13 cellular contexts compared by ENCODE assay signal in the genomic region with DNA sequence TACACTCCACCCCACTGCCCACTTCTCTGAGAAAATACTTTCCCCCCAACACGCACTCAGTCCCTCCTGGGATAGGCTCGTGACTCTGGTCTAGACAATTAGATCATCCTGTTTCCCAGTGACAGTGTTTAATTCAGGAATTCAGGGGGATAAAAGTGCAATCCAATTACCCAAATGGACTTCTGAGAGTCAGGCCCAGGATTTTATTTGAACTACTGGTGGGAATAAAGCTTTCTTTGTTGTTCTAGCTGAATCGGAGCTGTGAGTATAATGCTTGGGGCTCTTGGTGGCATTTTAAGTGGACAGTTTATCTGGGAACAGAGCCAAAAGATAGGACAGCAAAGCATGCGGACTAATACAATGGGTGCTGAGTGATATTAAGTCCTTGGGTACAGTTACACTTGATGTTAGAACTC.
DNase-seq lines count a peak whose midpoint lies in the region; ATAC-seq and TF ChIP-seq lines count a peak whose summit lies in the region.
"Had no signal": no experiment of that assay in that cellular context is flagged by ENCODE, and none has a peak within 500 bp of the region (broad histone marks: within the 10 kb centered on the region; RNA-seq: fewer than 3 reads in every experiment).

No MANE protein-coding gene starts in this region.

- H3K4me3 Mint-ChIP-seq in effector memory CD8-positive, alpha-beta T cell: no peak overlapping the region
- H3K4me3 Mint-ChIP-seq: CD4-positive, alpha-beta T cell; central memory CD8-positive, alpha-beta T cell had no signal

- H3K36me3 ChIP-seq in heart right ventricle: no peaks in the 10 kb centered on the region
- H3K36me3 ChIP-seq: HAP-1 had no signal

- H3K27me3 ChIP-seq in heart right ventricle: no peaks in the 10 kb centered on the region

- H3K9me3 Mint-ChIP-seq in effector memory CD8-positive, alpha-beta T cell: peaks cover 0 to 5% of the 10 kb centered on the region in 2 donors
- H3K9me3 Mint-ChIP-seq: central memory CD8-positive, alpha-beta T cell had no signal

- peak in 7 of 8 donors; percentile 55 to 94 (median 85) for ATAC-seq in heart right ventricle
- ATAC-seq in effector memory CD8-positive, alpha-beta T cell (replicated peaks): no peak

- peak overlapping the region in 5 of 10 donors; percentile 45 to 65 (median 57) for H3K27ac ChIP-seq in heart right ventricle

- intact Hi-C loops in heart right ventricle (cut with DNase I): no loop called here

- peaks cover 0 to 26% (median 0%) of the 10 kb centered on the region in 9 donors for H3K4me1 ChIP-seq in heart right ventricle
- H3K4me1 ChIP-seq: HAP-1 had no signal

- H3K4me1 Mint-ChIP-seq in effector memory CD8-positive, alpha-beta T cell (ENCODE audit: low read depth in 2 of 2): no peaks in the 10 kb centered on the region
- H3K4me1 Mint-ChIP-seq: central memory CD8-positive, alpha-beta T cell had no signal

- no peak overlapping the region for H3K4me3 ChIP-seq in heart right ventricle
- no peak overlapping the region for H3K4me3 ChIP-seq in retinal pigment epithelial cell (ENCODE audit: low read length)
- H3K4me3 ChIP-seq: HAP-1 had no signal

- 8 to 13% methylated on average over 4 of the region's 4 CpGs for WGBS in heart right ventricle, 2 donors

- no peak for TF ChIP-seq CTCF in heart right ventricle (IDR thresholded peaks at IDR 0.05)
- no peak for TF ChIP-seq CTCF in retinal pigment epithelial cell (conservative IDR thresholded peaks at IDR 0.05; ENCODE audit: low read depth, low read length)

- no peak overlapping the region for H3K27ac Mint-ChIP-seq in effector memory CD8-positive, alpha-beta T cell
- H3K27ac Mint-ChIP-seq: CD4-positive, alpha-beta T cell had no signal

- DNase-seq in NCI-H2081 (lab: John Stamatoyannopoulos, UW): peak; percentile 53 to 83
- DNase-seq in SK-N-DZ (ENCODE audit: low spot score): peak; percentile 33
- DNase-seq in heart right ventricle: peak in 1 of 2 donors; percentile 5
- peak; percentile 54 for DNase-seq in retinal pigment epithelial cell (ENCODE audit: low read depth)
- DNase-seq in activated CD4-positive, alpha-beta T cell treated with anti-CD3 and anti-CD28 coated beads for 48 hours: no peak
- no peak for DNase-seq in mucosa of gallbladder (ENCODE audit: low spot score)
- DNase-seq in 8988T: no peak
- no peak for DNase-seq in effector memory CD8-positive, alpha-beta T cell
- DNase-seq: CD4-positive, alpha-beta T cell; erythroblast; NCI-H345 had no signal

- no peaks in the 10 kb centered on the region for H3K9me3 ChIP-seq in heart right ventricle
- H3K9me3 ChIP-seq: HAP-1 had no signal

- H3K27me3 Mint-ChIP-seq in effector memory CD8-positive, alpha-beta T cell: no peaks in the 10 kb centered on the region
- H3K27me3 Mint-ChIP-seq: CD4-positive, alpha-beta T cell; central memory CD8-positive, alpha-beta T cell had no signal

- H3K36me3 Mint-ChIP-seq in effector memory CD8-positive, alpha-beta T cell (ENCODE audit: insufficient read depth): no peaks in the 10 kb centered on the region

Comparison
In these comparisons a context has a peak if more than half of its experiments do, and no peak if none do; other contexts are left out.
1. DNase-seq: peak in NCI-H2081 (2 of 2), SK-N-DZ (single experiment) and retinal pigment epithelial cell (single experiment); none in activated CD4-positive, alpha-beta T cell treated with anti-CD3 and anti-CD28 coated beads for 48 hours (single experiment), mucosa of gallbladder (single experiment), 8988T (single experiment) and effector memory CD8-positive, alpha-beta T cell (0 of 3).